In the genomic region with DNA sequence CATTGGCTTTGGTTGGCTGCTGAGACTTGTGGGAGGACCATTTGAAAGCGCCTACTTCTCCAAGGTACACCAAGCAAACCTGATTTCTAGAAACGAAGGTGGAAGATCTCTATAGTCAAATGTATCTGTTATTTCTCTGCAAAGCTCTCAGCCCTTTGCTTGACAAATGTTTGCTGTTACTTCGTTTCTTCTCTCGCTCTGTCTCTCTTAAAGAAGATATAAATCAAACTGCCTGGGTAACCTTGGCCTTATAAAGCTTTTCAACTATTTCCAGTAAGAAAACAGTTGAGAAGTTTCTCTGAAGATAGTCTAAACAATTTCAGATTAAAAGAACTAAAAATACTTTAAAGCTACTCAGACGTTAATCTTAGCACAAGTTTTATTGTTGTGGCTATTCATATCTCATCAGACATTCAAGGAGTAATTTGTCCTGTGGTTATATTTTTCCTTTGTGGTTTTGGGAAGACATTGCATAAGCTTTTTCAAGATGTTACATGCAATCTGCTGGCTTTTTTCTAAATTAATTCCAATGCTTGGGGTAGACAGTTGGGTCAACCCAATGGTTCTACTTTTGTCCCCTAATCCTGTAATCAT, we compare ENCODE assay signal across 16 cellular contexts.
DNase-seq lines count a peak whose midpoint lies in the region; ATAC-seq and TF ChIP-seq lines count a peak whose summit lies in the region.
"Had no signal": no experiment of that assay in that cellular context is flagged by ENCODE, and none has a peak within 500 bp of the region (broad histone marks: within the 10 kb centered on the region; RNA-seq: fewer than 3 reads in every experiment).

No MANE protein-coding gene starts in this region.

- peaks cover 61 to 77% (median 65%) of the 10 kb centered on the region in 11 experiments for H3K27me3 ChIP-seq in BLaER1 treated with 17β-estradiol and CSF1 and Interleukin-3, amounts not matched to agents 10 nM and 100 nM

- TF ChIP-seq CTCF in nephron (IDR thresholded peaks at IDR 0.05; ENCODE audit: unreplicated experiment in 3 of 3) = no peak

- H3K27ac ChIP-seq in BLaER1 treated with 17β-estradiol and CSF1 and Interleukin-3, amounts not matched to agents 10 nM and 100 nM = no peak overlapping the region
- H3K27ac ChIP-seq: KMS-11, psoas muscle, thoracic aorta, VCaP had no signal

- H3K4me3 ChIP-seq in BLaER1 treated with 17β-estradiol and CSF1 and Interleukin-3, amounts not matched to agents 10 nM and 100 nM = no peak overlapping the region
- H3K4me3 ChIP-seq: psoas muscle, thoracic aorta had no signal

- H3K4me1 Mint-ChIP-seq in effector memory CD8-positive, alpha-beta T cell (ENCODE audit: low read depth in 2 of 2) = peaks cover 30 to 35% of the 10 kb centered on the region in 2 donors
- peaks cover 53% of the 10 kb centered on the region for H3K4me1 Mint-ChIP-seq in nephron

- H3K27me3 Mint-ChIP-seq in effector memory CD8-positive, alpha-beta T cell = no peaks in the 10 kb centered on the region
- H3K27me3 Mint-ChIP-seq in nephron (ENCODE audit: low read depth) = peaks cover 60% of the 10 kb centered on the region

- ATAC-seq in effector memory CD8-positive, alpha-beta T cell (replicated peaks) = no peak
- no peak for ATAC-seq in HG03097 (IDR thresholded peaks at IDR 0.05; ENCODE audit: low FRiP score, unreplicated experiment)
- ATAC-seq: psoas muscle had no signal

- DNase-seq in OCI-M1 (lab: John Stamatoyannopoulos, UW) (peak; percentile 33), UCSD-AML1 (lab: John Stamatoyannopoulos, UW; ENCODE audit: unreplicated experiment) (no peak), GF-D8 (lab: John Stamatoyannopoulos, UW) (no peak), COR-L47 (lab: John Stamatoyannopoulos, UW) (no peak)
- DNase-seq in effector memory CD8-positive, alpha-beta T cell = no peak
- DNase-seq: activated gamma-delta T cell treated with Interleukin-2 at 50 U/mL for 16 hours, DMS 273 treated with DMSO at 0.1 percent for 48 hours, kidney, NCI-H1436 treated with DMSO at 0.1 percent for 48 hours, psoas muscle had no signal

- peak overlapping the region; percentile 80 to 90 for H3K27ac Mint-ChIP-seq in effector memory CD8-positive, alpha-beta T cell
- peak overlapping the region; percentile 61 to 80 (median 63) for H3K27ac Mint-ChIP-seq in nephron

- H3K4me3 Mint-ChIP-seq in effector memory CD8-positive, alpha-beta T cell = peak overlapping the region in 1 of 2 donors; percentile 26
- peak overlapping the region; percentile 54 to 80 (median 76) for H3K4me3 Mint-ChIP-seq in nephron

- H3K9me3 ChIP-seq in BLaER1 treated with 17β-estradiol and CSF1 and Interleukin-3, amounts not matched to agents 10 nM and 100 nM (replicated peaks in 1 of 11) = peaks cover 0 to 12% (median 0%) of the 10 kb centered on the region in 11 experiments; a peak in 6 of 22 replicates
- H3K9me3 ChIP-seq: psoas muscle, thoracic aorta had no signal

- H3K4me2 ChIP-seq in BLaER1 treated with 17β-estradiol and CSF1 and Interleukin-3, amounts not matched to agents 10 nM and 100 nM = peak overlapping the region in 9 of 11 experiments; percentile 1 to 49 (median 27); a peak in 14 of 22 replicates
- H3K4me2 ChIP-seq: KMS-11 had no signal

- H3K9me3 Mint-ChIP-seq in effector memory CD8-positive, alpha-beta T cell = no peaks in the 10 kb centered on the region
- no peaks in the 10 kb centered on the region for H3K9me3 Mint-ChIP-seq in nephron

- peaks cover 0 to 23% (median 0%) of the 10 kb centered on the region in 11 experiments; a peak in 7 of 22 replicates for H4K20me1 ChIP-seq in BLaER1 treated with 17β-estradiol and CSF1 and Interleukin-3, amounts not matched to agents 10 nM and 100 nM

- H3K9ac ChIP-seq in BLaER1 treated with 17β-estradiol and CSF1 and Interleukin-3, amounts not matched to agents 10 nM and 100 nM = no peak overlapping the region
- H3K9ac ChIP-seq: KMS-11 had no signal

- H3K4me1 ChIP-seq in BLaER1 treated with 17β-estradiol and CSF1 and Interleukin-3, amounts not matched to agents 10 nM and 100 nM = peaks cover 26 to 50% (median 39%) of the 10 kb centered on the region in 10 experiments

- no peaks in the 10 kb centered on the region for H3K36me3 ChIP-seq in BLaER1 treated with 17β-estradiol and CSF1 and Interleukin-3, amounts not matched to agents 10 nM and 100 nM
- H3K36me3 ChIP-seq: thoracic aorta had no signal

- peaks cover 9% of the 10 kb centered on the region for H3K36me3 Mint-ChIP-seq in effector memory CD8-positive, alpha-beta T cell (ENCODE audit: insufficient read depth)
- no peaks in the 10 kb centered on the region for H3K36me3 Mint-ChIP-seq in nephron (ENCODE audit: low read depth)
